In the genomic region with DNA sequence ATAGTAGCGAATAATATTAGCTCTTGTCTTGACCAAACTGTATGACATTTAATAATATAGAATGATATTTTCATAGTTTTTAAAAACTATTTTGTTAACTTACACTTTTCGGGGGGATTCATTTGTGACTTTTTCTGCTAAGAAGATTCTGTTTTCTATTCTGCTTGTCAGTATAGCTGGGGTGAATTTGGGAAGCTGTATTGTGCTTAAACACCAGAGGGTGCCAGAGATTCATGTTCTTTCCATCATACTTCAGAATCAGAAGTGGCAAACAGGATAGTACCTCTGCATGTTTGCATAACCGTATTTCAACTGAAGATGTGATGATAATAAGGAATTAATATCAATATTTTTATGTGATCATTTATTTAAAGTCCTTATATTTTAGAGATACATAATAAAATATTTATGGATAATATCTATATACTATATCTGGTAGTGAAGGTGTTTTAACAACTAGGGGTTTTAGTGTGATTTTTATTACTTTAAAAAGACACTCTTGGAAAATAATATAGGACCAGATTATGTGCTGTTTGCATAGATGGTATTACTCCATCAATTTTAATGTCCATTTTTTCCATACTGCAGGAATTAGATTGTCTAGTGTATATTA, we compare ENCODE assay signal across 8 cellular contexts.
DNase-seq lines count a peak whose midpoint lies in the region; ATAC-seq and TF ChIP-seq lines count a peak whose summit lies in the region.

No MANE protein-coding gene starts in this region.

- peaks cover 4% of the 10 kb centered on the region for H3K9me3 Mint-ChIP-seq in T-helper 2 cell treated with Interferon-gamma antibody and Interleukin-4, amounts not matched to agents 5 μg/mL and 100 μg/mL, for 36 hours

- H3K27me3 ChIP-seq in RWPE2 (ENCODE audit: insufficient read depth, poor library complexity, severe bottlenecking): no peaks in the 10 kb centered on the region
- no peaks in the 10 kb centered on the region for H3K27me3 ChIP-seq in esophagus squamous epithelium

- H3K36me3 ChIP-seq in RWPE2 (ENCODE audit: low read depth) (no peaks in the 10 kb centered on the region; the same call in 1 of the 2 replicates), esophagus squamous epithelium (no peaks in the 10 kb centered on the region)

- intact Hi-C loops in esophagus squamous epithelium (cut with DNase I): no loop called here

- H3K27ac ChIP-seq in RWPE2 (ENCODE audit: poor library complexity, severe bottlenecking): no peak overlapping the region
- H3K27ac ChIP-seq in esophagus squamous epithelium: no peak overlapping the region

- peak; percentile 81 for TF ChIP-seq CTCF in LNCAP (IDR thresholded peaks at IDR 0.05)
- TF ChIP-seq CTCF in RWPE2 (IDR thresholded peaks at IDR 0.05; ENCODE audit: poor library complexity, severe bottlenecking): peak; percentile 87
- TF ChIP-seq CTCF in esophagus squamous epithelium (IDR thresholded peaks at IDR 0.05): peak in 5 of 6 experiments; percentile 47 to 76 (median 52)

- H3K4me3 Mint-ChIP-seq in T-helper 2 cell treated with Interferon-gamma antibody and Interleukin-4, amounts not matched to agents 5 μg/mL and 100 μg/mL, for 36 hours: no peak overlapping the region

- H3K4me1 ChIP-seq in RWPE2 (ENCODE audit: insufficient read depth, poor library complexity, severe bottlenecking) (peaks cover 4% of the 10 kb centered on the region), esophagus squamous epithelium (no peaks in the 10 kb centered on the region)

- 40 to 46% methylated on average over 3 of the region's 3 CpGs for WGBS in esophagus squamous epithelium, 2 donors

- H3K4me1 Mint-ChIP-seq in T-helper 2 cell treated with Interferon-gamma antibody and Interleukin-4, amounts not matched to agents 5 μg/mL and 100 μg/mL, for 36 hours (ENCODE audit: low read depth): no peaks in the 10 kb centered on the region

- peaks cover 5% of the 10 kb centered on the region for H3K36me3 Mint-ChIP-seq in T-helper 2 cell treated with Interferon-gamma antibody and Interleukin-4, amounts not matched to agents 5 μg/mL and 100 μg/mL, for 36 hours (ENCODE audit: low read depth)

- H3K27ac Mint-ChIP-seq in T-helper 2 cell treated with Interferon-gamma antibody and Interleukin-4, amounts not matched to agents 5 μg/mL and 100 μg/mL, for 36 hours: no peak overlapping the region

- no peak overlapping the region for H3K4me3 ChIP-seq in RWPE2 (ENCODE audit: severe bottlenecking)
- no peak overlapping the region for H3K4me3 ChIP-seq in esophagus squamous epithelium

- TF ChIP-seq POLR2A in esophagus squamous epithelium (IDR thresholded peaks at IDR 0.05): no peak

- peaks cover 3% of the 10 kb centered on the region for H3K9me3 ChIP-seq in RWPE2 (ENCODE audit: severe bottlenecking)
- no peaks in the 10 kb centered on the region for H3K9me3 ChIP-seq in esophagus squamous epithelium

- DNase-seq in DMS79 (lab: John Stamatoyannopoulos, UW) (peak; percentile 3), RWPE2 (ENCODE audit: low spot score) (no peak), esophagus squamous epithelium (lab: John Stamatoyannopoulos, UW) (no peak), non-pigmented ciliary epithelial cell (ENCODE audit: low read depth) (peak; percentile 28)
- DNase-seq in T-helper 2 cell treated with Interferon-gamma antibody and Interleukin-4, amounts not matched to agents 5 μg/mL and 100 μg/mL, for 36 hours (ENCODE audit: low spot score): no peak

- ATAC-seq in GM21360 (IDR thresholded peaks at IDR 0.05; ENCODE audit: unreplicated experiment) (peak; percentile 60), RWPE2 (ENCODE audit: low read depth) (peak; percentile 69), GM19467 (IDR thresholded peaks at IDR 0.05; ENCODE audit: unreplicated experiment) (no peak)

- no peaks in the 10 kb centered on the region for H3K27me3 Mint-ChIP-seq in T-helper 2 cell treated with Interferon-gamma antibody and Interleukin-4, amounts not matched to agents 5 μg/mL and 100 μg/mL, for 36 hours (ENCODE audit: low read depth)

Comparison
In these comparisons a context has a peak if more than half of its experiments do, and no peak if none do; other contexts are left out.
1. DNase-seq: peak in DMS79 (single experiment) and non-pigmented ciliary epithelial cell (single experiment); none in RWPE2 (single experiment), esophagus squamous epithelium (single experiment) and T-helper 2 cell treated with Interferon-gamma antibody and Interleukin-4, amounts not matched to agents 5 μg/mL and 100 μg/mL, for 36 hours (single experiment).
2. Peak in every context shown above with its lines, with median percentiles within 50 percentile points of each other: CTCF ChIP-seq.